11 cellular contexts compared by ENCODE assay signal in genomic region chr1:157961805-157962762, GRCh38. TPM values are rescaled to one million over a fixed set of nuclear protein-coding genes. Genes with fewer than 3 reads are reported as not detected.
A peak's percentile ranks its signal among the peaks of the same experiment; 100 is the strongest.
DNase-seq lines count a peak whose midpoint lies in the region; ATAC-seq and TF ChIP-seq lines count a peak whose summit lies in the region.
"Had no signal": no experiment of that assay in that cellular context is flagged by ENCODE, and none has a peak within 500 bp of the region (broad histone marks: within the 10 kb centered on the region; RNA-seq: fewer than 3 reads in every experiment).

No MANE protein-coding gene starts in this region.

- POLR2A ChIA-PET in A673 (lab: Charles Lee; ENCODE audit: low non-redundant PET): interaction anchor here (0.7 kb wide), 1 partner anchor 100 kb away, joined by 3 read pairs; no protein-coding TSS in a partner anchor

- TF ChIP-seq CTCF in A673 (conservative IDR thresholded peaks at IDR 0.05; ENCODE audit: low read depth, low read length) (no peak), fibroblast of mammary gland (conservative IDR thresholded peaks at IDR 0.05; ENCODE audit: control insufficient read depth, insufficient read depth, low read depth, low read length) (no peak), GM13977 (IDR thresholded peaks at IDR 0.05; ENCODE audit: extremely low read depth, insufficient read depth, missing control alignments) (no peak)

- DNase-seq in A673 (ENCODE audit: low spot score) (peak; percentile 78), NCI-H69 (lab: John Stamatoyannopoulos, UW) (peak; percentile 32), fibroblast of mammary gland (ENCODE audit: low read depth) (peak; percentile 82), GM13977 (ENCODE audit: low spot score) (no peak), NCI-H1105 treated with DMSO at 0.1 percent for 48 hours (lab: John Stamatoyannopoulos, UW) (no peak)
- no peak for DNase-seq in stimulated activated CD4-positive, alpha-beta T cell treated with anti-CD3 and anti-CD28 coated beads, Interleukin-1b, Interleukin-23, amount 100 ng/mL, for 48 hours
- DNase-seq: DND-41, NCI-H1694, WERI-Rb-1 had no signal

- H3K36me3 ChIP-seq in A673 (ENCODE audit: insufficient read depth, low read length, poor library complexity, severe bottlenecking): no peaks in the 10 kb centered on the region
- H3K36me3 ChIP-seq: WERI-Rb-1 had no signal

- in situ Hi-C loops in GM13977 (cut with MboI; ENCODE audit: low pct_unique_long_range_greater_than_20kb, low sequenced_read_pairs, unreplicated experiment): loop anchor here (10.0 kb wide), 1 partner anchor 163 kb away; a partner anchor contains a TSS

- CTCF ChIA-PET in A673 (lab: Charles Lee): interaction anchor here (1.1 to 4.9 kb wide), 2 partner anchors 159 to 534 kb away, joined by 3 to 165 read pairs; no protein-coding TSS in a partner anchor

- ATAC-seq in GM18867 (IDR thresholded peaks at IDR 0.05; ENCODE audit: unreplicated experiment) (peak; percentile 56), HG02798 (IDR thresholded peaks at IDR 0.05; ENCODE audit: poor library complexity, unreplicated experiment) (no peak)

- no peaks in the 10 kb centered on the region for H3K9me3 ChIP-seq in A673 (ENCODE audit: low read depth, low read length, poor library complexity, severe bottlenecking)

- H3K27ac ChIP-seq in A673 (ENCODE audit: low read depth, low read length, poor library complexity, severe bottlenecking): no peak overlapping the region
- H3K27ac ChIP-seq: WERI-Rb-1 had no signal

- BruUV-seq in A673 (replicated peaks; lab: Mats Ljungman, UMichigan): no TSS peak

- H3K4me1 ChIP-seq in A673 (ENCODE audit: insufficient read depth, low read length, poor library complexity, severe bottlenecking): peaks cover 47% of the 10 kb centered on the region

- no peak overlapping the region for H3K4me3 ChIP-seq in A673 (ENCODE audit: low read depth, low read length, poor library complexity, severe bottlenecking)
- no peak overlapping the region for H3K4me3 ChIP-seq in fibroblast of mammary gland (ENCODE audit: control insufficient read depth, low read depth, low read length)

- no peaks in the 10 kb centered on the region for H3K27me3 ChIP-seq in A673 (replicated peaks; ENCODE audit: insufficient read depth, low read depth, low read length, poor library complexity)

- intact Hi-C loops in A673 (cut with micrococcal nuclease; ENCODE audit: unreplicated experiment): loop anchor here (10.0 kb wide), 3 partner anchors 373 to 1043 kb away; partner anchors contain the start of genes CD1B and IFI16

RNA-seq across cellular contexts. Expression of gene KIRREL1, which starts 31.4 kb away (rescaled TPM):
- 187 and 211 TPM in 2 replicates for total RNA-seq in A673 (2021)

Comparison
In these comparisons a context has a peak if more than half of its experiments do, and no peak if none do; other contexts are left out.
1. DNase-seq: peak in A673 (single experiment), NCI-H69 (single experiment) and fibroblast of mammary gland (single experiment); none in GM13977 (single experiment), NCI-H1105 treated with DMSO at 0.1 percent for 48 hours (single experiment) and stimulated activated CD4-positive, alpha-beta T cell treated with anti-CD3 and anti-CD28 coated beads, Interleukin-1b, Interleukin-23, amount 100 ng/mL, for 48 hours (single experiment).